Comparison of ENCODE assay signal across 10 cellular contexts in the genomic region with DNA sequence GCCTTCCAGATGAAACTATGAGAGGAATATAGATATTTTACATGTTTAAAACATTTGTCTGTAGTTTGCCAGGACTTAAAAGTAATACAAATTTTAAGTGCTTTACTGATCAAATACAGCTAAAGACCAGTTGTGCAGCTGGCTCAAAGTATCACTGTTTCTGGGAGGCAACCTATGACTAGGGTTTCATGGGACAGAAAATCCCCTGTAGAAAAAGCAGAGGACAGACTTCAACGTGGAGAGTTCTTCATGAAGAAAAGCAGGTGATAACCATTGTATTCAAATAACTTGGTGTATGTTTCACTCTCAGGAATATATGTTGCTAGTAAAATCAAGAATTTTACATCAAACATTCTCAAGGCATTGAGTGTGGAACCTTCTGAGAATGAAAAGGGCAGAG. TPM values are rescaled to one million over a fixed set of nuclear protein-coding genes. Genes with fewer than 3 reads are reported as not detected.
"Had no signal": no experiment of that assay in that cellular context is flagged by ENCODE, and none has a peak within 500 bp of the region (broad histone marks: within the 10 kb centered on the region; RNA-seq: fewer than 3 reads in every experiment).

No MANE protein-coding gene starts in this region.

- DNase-seq: H9, HCEC 1CT, IMR-90, KG1 had no signal

- H2AFZ ChIP-seq: GM23338 had no signal

- FAIRE-seq: H1, H54, HTR-8/SVneo, K562 had no signal

- H3K4me2 ChIP-seq: GM23338 had no signal

- ATAC-seq: GM23338, K562 had no signal

- H3K4me3 ChIP-seq: GM23338, K562 had no signal

RNA-seq across cellular contexts. Expression of a gene that starts 43.9 kb away (rescaled TPM):
- total RNA-seq: HT-29, IMR-90, K562 had no signal
- polyA plus RNA-seq: IMR-90 had no signal
